Comparison of ENCODE assay signal across 15 cellular contexts in genomic region chr1:208497866-208498541, GRCh38.
A peak's percentile ranks its signal among the peaks of the same experiment; 100 is the strongest.
DNase-seq lines count a peak whose midpoint lies in the region; TF ChIP-seq lines count a peak whose summit lies in the region.
"Had no signal": no experiment of that assay in that cellular context is flagged by ENCODE, and none has a peak within 500 bp of the region (broad histone marks: within the 10 kb centered on the region; RNA-seq: fewer than 3 reads in every experiment).

No MANE protein-coding gene starts in this region.

- H3K18ac ChIP-seq in mesendoderm (ENCODE audit: low read length), result peak overlapping the region; percentile 32

- H3K27ac ChIP-seq in mammary epithelial cell (ENCODE audit: insufficient read depth, low read depth, low read length), result no peak overlapping the region
- H3K27ac ChIP-seq in mesendoderm (ENCODE audit: low read depth, low read length), result no peak overlapping the region
- no peak overlapping the region for H3K27ac ChIP-seq in colonic mucosa
- no peak overlapping the region for H3K27ac ChIP-seq in spleen
- H3K27ac ChIP-seq: KMS-11 had no signal

- no peak overlapping the region for H4K8ac ChIP-seq in mesendoderm (ENCODE audit: low read depth, low read length)

- H3K4me3 ChIP-seq in mammary epithelial cell (replicated peaks in 1 of 3; ENCODE audit: insufficient read depth in 1 of 3, low read depth in 2 of 3, low read length in 3 of 3), result no peak overlapping the region
- H3K4me3 ChIP-seq in mesendoderm (ENCODE audit: low read length), result no peak overlapping the region
- H3K4me3 ChIP-seq in colonic mucosa, result no peak overlapping the region
- H3K4me3 ChIP-seq in spleen, result no peak overlapping the region

- H3K9ac ChIP-seq in mammary epithelial cell (ENCODE audit: insufficient read depth, low read length), result no peak overlapping the region
- H3K9ac ChIP-seq in mesendoderm (ENCODE audit: low read length), result no peak overlapping the region
- H3K9ac ChIP-seq in colonic mucosa (ENCODE audit: low read depth in 2 of 2, low read length in 2 of 2), result no peak overlapping the region
- H3K9ac ChIP-seq: KMS-11 had no signal

- TF ChIP-seq CTCF in mammary epithelial cell (conservative IDR thresholded peaks at IDR 0.05 in 1 of 2, IDR thresholded peaks at IDR 0.05 in 1 of 2; ENCODE audit: extremely low read depth in 1 of 2, insufficient read depth in 1 of 2, low read depth in 1 of 2, low read length in 2 of 2) (no peak), colonic mucosa (IDR thresholded peaks at IDR 0.05) (no peak), spleen (IDR thresholded peaks at IDR 0.05 in 8 of 11, conservative IDR thresholded peaks at IDR 0.05 in 3 of 11) (no peak)

- no peak overlapping the region for H4K5ac ChIP-seq in mesendoderm (ENCODE audit: low read length)

- intact Hi-C loops in mammary epithelial cell (cut with micrococcal nuclease) (no loop called here), colonic mucosa (cut with DNase I) (no loop called here), spleen (cut with DNase I; ENCODE audit: low total_unique reads) (no loop called here)

- DNase-seq in DMS53 treated with DMSO at 0.1 percent for 48 hours (lab: John Stamatoyannopoulos, UW; ENCODE audit: unreplicated experiment) (peak; percentile 28), NCI-H2029 treated with DMSO at 0.1 percent for 48 hours (lab: John Stamatoyannopoulos, UW) (peak; percentile 15), mammary epithelial cell (no peak), mesendoderm (no peak), colonic mucosa (no peak), spleen (no peak)
- no peak for DNase-seq in central memory CD4-positive, alpha-beta T cell
- DNase-seq: BE2C; CD4-positive, alpha-beta memory T cell; EL; HFFc6; NCI-H1417; NCI-H446 treated with DMSO at 0.1 percent for 48 hours; NCI-H82 had no signal

- peak overlapping the region; percentile 35 for H2AFZ ChIP-seq in mammary epithelial cell (ENCODE audit: low read depth, low read length)

- H3K56ac ChIP-seq in mesendoderm (ENCODE audit: low read length), result no peak overlapping the region

- H2BK15ac ChIP-seq in mesendoderm (replicated peaks; ENCODE audit: low read depth), result no peak overlapping the region

- H2BK120ac ChIP-seq in mesendoderm (ENCODE audit: low read depth, low read length), result no peak overlapping the region

- in situ Hi-C loops in mammary epithelial cell (cut with MboI; ENCODE audit: low sequenced_read_pairs in 2 of 2), result no loop called here

- H4K20me1 ChIP-seq in mammary epithelial cell (ENCODE audit: insufficient read depth, low read length), result no peaks in the 10 kb centered on the region

- no peak overlapping the region for H2AK5ac ChIP-seq in mesendoderm (ENCODE audit: low read length)

- no TSS peak for BruUV-seq in mammary epithelial cell (replicated peaks; lab: Mats Ljungman, UMichigan)

- H3K23ac ChIP-seq in mesendoderm (ENCODE audit: low read length), result no peak overlapping the region

- no peaks in the 10 kb centered on the region for H3K9me3 ChIP-seq in mammary epithelial cell (replicated peaks; ENCODE audit: insufficient read depth, low read length)
- H3K9me3 ChIP-seq in colonic mucosa, result no peaks in the 10 kb centered on the region
- peaks cover 0 to 11% (median 0%) of the 10 kb centered on the region in 8 donors for H3K9me3 ChIP-seq in spleen
- H3K9me3 ChIP-seq: BE2C had no signal

- no peaks in the 10 kb centered on the region for H3K36me3 ChIP-seq in mammary epithelial cell (ENCODE audit: insufficient read depth, low read length)
- H3K36me3 ChIP-seq in mesendoderm (ENCODE audit: control insufficient read depth, insufficient read depth, low read length), result no peaks in the 10 kb centered on the region
- no peaks in the 10 kb centered on the region for H3K36me3 ChIP-seq in colonic mucosa
- H3K36me3 ChIP-seq in spleen, result no peaks in the 10 kb centered on the region
- H3K36me3 ChIP-seq: BE2C had no signal

- H3K4me1 ChIP-seq in mammary epithelial cell (ENCODE audit: insufficient read depth, low read length) (peaks cover 22% of the 10 kb centered on the region), mesendoderm (ENCODE audit: control insufficient read depth, low read depth, low read length) (no peaks in the 10 kb centered on the region), colonic mucosa (no peaks in the 10 kb centered on the region), spleen (no peaks in the 10 kb centered on the region)

- no peak for TF ChIP-seq POLR2A in spleen (IDR thresholded peaks at IDR 0.05)

- no peak overlapping the region for H3K4ac ChIP-seq in mesendoderm (ENCODE audit: low read depth, low read length)

- WGBS in mammary epithelial cell (ENCODE audit: low coverage, missing lambda C conversion rate), result 71% methylated on average over 4 of the region's 4 CpGs
- no CpG with 5 or more reads among the region's 4 CpGs for WGBS in mesendoderm (ENCODE audit: extremely low coverage, insufficient coverage, low lambda C conversion rate)
- WGBS in spleen, 5 donors, result 83 to 91% (median 86%) methylated on average over 4 of the region's 4 CpGs

- H3K4me2 ChIP-seq in mammary epithelial cell (ENCODE audit: insufficient read depth, low read depth, low read length) (no peak overlapping the region), mesendoderm (ENCODE audit: low read length) (no peak overlapping the region)
- H3K4me2 ChIP-seq: KMS-11 had no signal

- dilution Hi-C loops in mammary epithelial cell (cut with HindIII; ENCODE audit: low sequenced_read_pairs), result no loop called here

- H3K79me1 ChIP-seq in mesendoderm (ENCODE audit: low read length), result no peaks in the 10 kb centered on the region

- H2BK5ac ChIP-seq in mesendoderm (ENCODE audit: low read length), result no peak overlapping the region

- CTCF ChIA-PET in mammary epithelial cell (lab: Charles Lee; ENCODE audit: low non-redundant PET), result no interaction called here

- H3K27me3 ChIP-seq in mammary epithelial cell (ENCODE audit: insufficient read depth, low read length) (no peaks in the 10 kb centered on the region), mesendoderm (ENCODE audit: insufficient read depth, low read length, poor library complexity) (no peaks in the 10 kb centered on the region), colonic mucosa (no peaks in the 10 kb centered on the region), spleen (replicated peaks in 1 of 7) (peaks cover 0 to 11% (median 0%) of the 10 kb centered on the region in 7 donors)
- H3K27me3 ChIP-seq: BE2C had no signal

- H3K79me2 ChIP-seq in mammary epithelial cell (ENCODE audit: insufficient read depth, low read length) (no peaks in the 10 kb centered on the region), mesendoderm (ENCODE audit: control insufficient read depth, insufficient read depth, low read length) (no peaks in the 10 kb centered on the region)

Comparison
In these comparisons a context has a peak if more than half of its experiments do, and no peak if none do; other contexts are left out.
1. DNase-seq: peak in DMS53 treated with DMSO at 0.1 percent for 48 hours (single experiment) and NCI-H2029 treated with DMSO at 0.1 percent for 48 hours (single experiment); none in mammary epithelial cell (single experiment), mesendoderm (single experiment), central memory CD4-positive, alpha-beta T cell (single experiment), colonic mucosa (single experiment) and spleen (single experiment).